In the genomic region with DNA sequence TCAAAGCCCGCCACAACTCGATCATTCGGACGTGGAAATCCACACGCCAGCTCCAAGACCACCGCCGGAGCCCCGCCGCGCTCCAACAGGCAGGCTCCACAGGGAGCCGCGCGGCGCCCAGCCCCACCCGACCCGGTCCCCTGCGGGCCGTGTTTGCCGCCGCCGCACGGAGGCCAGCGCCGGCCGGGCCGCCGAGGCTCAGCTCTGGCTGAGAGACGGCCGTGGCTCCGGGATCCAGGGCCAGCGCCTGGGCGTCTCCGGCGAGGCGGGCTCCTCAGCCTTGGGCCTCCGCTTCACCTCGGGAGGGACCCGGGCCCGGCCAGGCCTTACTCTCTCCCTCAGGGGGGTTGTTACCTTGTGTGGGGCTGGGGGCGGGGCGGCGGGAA, we compare ENCODE assay signal across 8 cellular contexts. TPM values are rescaled to one million over a fixed set of nuclear protein-coding genes. Genes with fewer than 3 reads are reported as not detected.
DNase-seq lines count a peak whose midpoint lies in the region; ATAC-seq and TF ChIP-seq lines count a peak whose summit lies in the region.

No MANE protein-coding gene starts in this region.

- H3K36me3 Mint-ChIP-seq in activated CD4-positive, alpha-beta memory T cell treated with anti-CD3 and anti-CD28 coated beads for 36 hours: peaks cover 35% of the 10 kb centered on the region

- H3K4me3 ChIP-seq in AG04450 (ENCODE audit: low read depth, low read length) (peak overlapping the region; percentile 80), heart right ventricle (peak overlapping the region; percentile 79 to 96 (median 86)), sigmoid colon (peak overlapping the region; percentile 79 to 97 (median 94))

- peaks cover 0 to 41% (median 22%) of the 10 kb centered on the region in 9 donors for H3K36me3 ChIP-seq in heart right ventricle
- H3K36me3 ChIP-seq in sigmoid colon: peaks cover 0 to 38% (median 15%) of the 10 kb centered on the region in 4 donors

- POLR2A ChIA-PET in AG04450 (lab: Yijun Ruan, JAX): interaction anchor here (0.5 to 1.1 kb wide), 3 partner anchors 96 to 305 kb away, joined by 4 to 7 read pairs (median 6); no protein-coding TSS in a partner anchor
- POLR2A ChIA-PET in activated CD4-positive, alpha-beta memory T cell treated with anti-CD3 and anti-CD28 coated beads for 36 hours (lab: Charles Lee): interaction anchor here (0.6 to 2.8 kb wide), 12 partner anchors 8 to 264 kb away, joined by 3 to 21 read pairs (median 3); partner anchors contain the start of gene DUSP5

- CTCF ChIA-PET in AG04450 (lab: Charles Lee): interaction anchor here (0.6 to 8.5 kb wide), 13 partner anchors 16 to 420 kb away, joined by 3 to 141 read pairs (median 6); no protein-coding TSS in a partner anchor
- CTCF ChIA-PET in activated CD4-positive, alpha-beta memory T cell treated with anti-CD3 and anti-CD28 coated beads for 36 hours (lab: Charles Lee): interaction anchor here (0.9 to 8.4 kb wide), 22 partner anchors 10 to 420 kb away, joined by 3 to 99 read pairs (median 6); partner anchors contain the start of genes MXI1 and SMC3

- TF ChIP-seq EP300 in sigmoid colon (IDR thresholded peaks at IDR 0.05): no peak

- H3K27ac ChIP-seq in AG04450 (ENCODE audit: low read depth, low read length) (peak overlapping the region; percentile 47), heart right ventricle (peak overlapping the region; percentile 78 to 95 (median 92)), sigmoid colon (peak overlapping the region; percentile 94 to 97 (median 96))

- intact Hi-C loops in activated CD4-positive, alpha-beta memory T cell treated with anti-CD3 and anti-CD28 coated beads for 36 hours (cut with micrococcal nuclease): loop anchor here (2.0 to 10.0 kb wide), 2 partner anchors 296 to 570 kb away; partner anchors contain the start of gene PDCD4
- intact Hi-C loops in heart right ventricle (cut with DNase I) (no loop called here), sigmoid colon (cut with DNase I) (loop anchor here (1.0 kb wide), 1 partner anchor 193 kb away; the partner anchor contains the start of gene DUSP5)

- TF ChIP-seq POLR2A in sigmoid colon (IDR thresholded peaks at IDR 0.05): no peak

- peak overlapping the region; percentile 93 for H3K4me3 Mint-ChIP-seq in activated CD4-positive, alpha-beta memory T cell treated with anti-CD3 and anti-CD28 coated beads for 36 hours

- H3K9me3 ChIP-seq in AG04450 (ENCODE audit: control insufficient read depth, insufficient read depth, low read length) (no peaks in the 10 kb centered on the region), heart right ventricle (no peaks in the 10 kb centered on the region), sigmoid colon (no peaks in the 10 kb centered on the region)

- no peak for DNase-seq in AG04450 (ENCODE audit: low read depth, low spot score)
- DNase-seq in activated CD4-positive, alpha-beta memory T cell treated with anti-CD3 and anti-CD28 coated beads for 36 hours: no peak
- peak in 1 of 2 donors; percentile 13 for DNase-seq in heart right ventricle
- DNase-seq in sigmoid colon: peak; percentile 71
- DNase-seq in NOMO-1 treated with dmso at 0.1 percent for 144 hours (lab: John Stamatoyannopoulos, UW; ENCODE audit: unreplicated experiment): no peak
- no peak for DNase-seq in NCI-H1092 treated with DMSO at 0.1 percent for 48 hours (lab: John Stamatoyannopoulos, UW)

- TF ChIP-seq CTCF in AG04450 (IDR thresholded peaks at IDR 0.05; ENCODE audit: low read depth, low read length) (no peak), heart right ventricle (IDR thresholded peaks at IDR 0.05) (no peak), sigmoid colon (IDR thresholded peaks at IDR 0.05) (peak in 1 of 4 experiments; percentile 8)

- H3K27me3 Mint-ChIP-seq in activated CD4-positive, alpha-beta memory T cell treated with anti-CD3 and anti-CD28 coated beads for 36 hours: no peaks in the 10 kb centered on the region

- 0% methylated on average over 39 to 42 of the region's 42 CpGs for WGBS in heart right ventricle, 2 donors
- 0% methylated on average over 42 of the region's 42 CpGs for WGBS in sigmoid colon, 2 donors

- H3K27me3 ChIP-seq in AG04450 (ENCODE audit: control insufficient read depth, insufficient read depth, low read length): no peaks in the 10 kb centered on the region
- no peaks in the 10 kb centered on the region for H3K27me3 ChIP-seq in heart right ventricle
- no peaks in the 10 kb centered on the region for H3K27me3 ChIP-seq in sigmoid colon

- H3K4me1 ChIP-seq in heart right ventricle (peaks cover 4 to 69% (median 53%) of the 10 kb centered on the region in 9 donors), sigmoid colon (peaks cover 0 to 53% (median 42%) of the 10 kb centered on the region in 4 donors)

- ATAC-seq in GM18868 (IDR thresholded peaks at IDR 0.05; ENCODE audit: unreplicated experiment) (peak; percentile 33), HG03103 (IDR thresholded peaks at IDR 0.05; ENCODE audit: low read depth, unreplicated experiment) (peak; percentile 24), heart right ventricle (peak; percentile 57 to 87 (median 72))

- H3K9me3 Mint-ChIP-seq in activated CD4-positive, alpha-beta memory T cell treated with anti-CD3 and anti-CD28 coated beads for 36 hours: no peaks in the 10 kb centered on the region

- H3K27ac Mint-ChIP-seq in activated CD4-positive, alpha-beta memory T cell treated with anti-CD3 and anti-CD28 coated beads for 36 hours: peak overlapping the region; percentile 97

- H3K4me1 Mint-ChIP-seq in activated CD4-positive, alpha-beta memory T cell treated with anti-CD3 and anti-CD28 coated beads for 36 hours (ENCODE audit: low read depth): peaks cover 50% of the 10 kb centered on the region

RNA-seq across cellular contexts. Expression of gene SMNDC1, which starts 0.3 kb away (rescaled TPM):
- 20.1 and 26.4 TPM in 2 replicates for polyA plus RNA-seq in AG04450 (2011; rRNA removed)
- polyA minus RNA-seq in AG04450 (2011; rRNA and poly(A)+ RNA removed): 8.1 and 9.6 TPM in 2 replicates
- total RNA-seq in activated CD4-positive, alpha-beta memory T cell treated with anti-CD3 and anti-CD28 coated beads for 36 hours: 10 to 100 TPM; 44.1 to 48.3 TPM
- total RNA-seq in heart right ventricle: 10 to 100 TPM; 18.1 to 28.0 (median 22.4) TPM
- polyA plus RNA-seq in heart right ventricle: 10 to 100 TPM; 10.1 to 11.0 TPM
- 10 to 100 TPM; 13.3 to 19.7 (median 14.7) TPM for total RNA-seq in sigmoid colon
- 10 to 100 TPM; 10.2 to 13.2 (median 11.9) TPM for polyA plus RNA-seq in sigmoid colon

Comparison
In these comparisons a context has a peak if more than half of its experiments do, and no peak if none do; other contexts are left out.
1. intact Hi-C loops: an anchor here in activated CD4-positive, alpha-beta memory T cell treated with anti-CD3 and anti-CD28 coated beads for 36 hours (2.0 to 10.0 kb wide) and sigmoid colon (1.0 kb wide); none called in heart right ventricle.